In the genomic region with DNA sequence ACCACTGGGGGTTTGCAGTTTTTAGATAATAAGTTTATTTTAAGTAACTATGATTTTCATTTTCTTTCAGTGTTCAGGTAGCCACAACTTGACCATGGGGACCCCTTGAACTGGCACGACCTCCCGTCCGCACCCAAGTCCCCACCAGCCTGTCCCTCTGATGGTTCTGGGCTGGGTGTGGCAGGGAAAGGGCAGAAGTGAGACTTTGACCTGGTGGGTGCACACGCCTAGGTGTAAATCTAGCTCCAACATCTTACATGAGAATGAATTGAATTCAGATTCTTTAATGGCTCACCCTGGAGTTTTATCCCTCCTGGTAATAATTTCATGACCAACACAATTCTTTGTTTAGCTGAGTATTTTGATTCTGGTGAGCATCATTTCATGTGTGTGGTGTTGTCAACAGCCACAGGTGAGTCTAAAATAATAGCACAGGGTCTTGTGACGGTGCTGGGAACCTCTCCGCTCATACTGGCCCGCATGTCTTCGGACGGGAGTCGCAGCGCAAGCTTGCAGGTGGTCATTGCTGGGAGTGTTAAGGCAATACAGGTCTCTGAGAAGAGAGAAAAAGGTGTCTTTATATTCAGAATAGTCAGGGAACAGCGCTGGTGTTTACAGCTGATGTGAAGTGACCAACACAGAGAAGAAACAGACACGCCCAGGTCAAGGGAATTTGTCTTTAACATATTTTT, we compare ENCODE assay signal across 18 cellular contexts.
"Had no signal": no experiment of that assay in that cellular context is flagged by ENCODE, and none has a peak within 500 bp of the region (broad histone marks: within the 10 kb centered on the region; RNA-seq: fewer than 3 reads in every experiment).

No MANE protein-coding gene starts in this region.

- H3K4me3 ChIP-seq: dorsolateral prefrontal cortex, esophagus squamous epithelium, heart left ventricle, left lung, tibial nerve had no signal

- H3K9me3 ChIP-seq: esophagus squamous epithelium, heart left ventricle, left lung, SK-N-SH, tibial nerve had no signal

- H3K27ac ChIP-seq: brain microvascular endothelial cell, dorsolateral prefrontal cortex, esophagus squamous epithelium, left lung, parathyroid adenoma, tibial nerve had no signal

- H3K4me3 Mint-ChIP-seq: activated CD8-positive, alpha-beta T cell treated with anti-CD3 and anti-CD28 coated beads, Interleukin-2, amount 10 ng/mL, durations not matched to agents 7 days and 5 days; nephron; stimulated activated naive CD8-positive, alpha-beta T cell treated with anti-CD3 and anti-CD28 coated beads, Interleukin-15, amount 100 ng/mL, for 72 hours; T-helper 2 cell treated with Interferon-gamma antibody and Interleukin-4, amounts not matched to agents 5 μg/mL and 100 μg/mL, for 36 hours had no signal

- H3K4me1 ChIP-seq: parathyroid adenoma had no signal

- H3K36me3 ChIP-seq: brain microvascular endothelial cell, esophagus squamous epithelium, heart left ventricle, left lung, tibial nerve had no signal

- H3K27me3 ChIP-seq: brain microvascular endothelial cell, heart left ventricle, left lung, tibial nerve had no signal

- DNase-seq: activated CD4-positive, alpha-beta T cell treated with anti-CD3 and anti-CD28 coated beads for 1 hour; activated CD4-positive, alpha-beta T cell treated with anti-CD3 and anti-CD28 coated beads, Interleukin-2, amount 50 U/mL, for 1 hour; activated CD8-positive, alpha-beta T cell treated with anti-CD3 and anti-CD28 coated beads, Interleukin-2, amount 10 ng/mL, durations not matched to agents 7 days and 5 days; activated gamma-delta T cell treated with Interleukin-2 at 50 U/mL for 16 hours; brain microvascular endothelial cell; central memory CD4-positive, alpha-beta T cell; esophagus squamous epithelium; left lung; SK-N-SH; stimulated activated CD4-positive, alpha-beta T cell treated with anti-CD3 and anti-CD28 coated beads, Interleukin-1b, Interleukin-23, amount 100 ng/mL, for 48 hours; stimulated activated naive CD8-positive, alpha-beta T cell treated with anti-CD3 and anti-CD28 coated beads, Interleukin-15, amount 100 ng/mL, for 72 hours had no signal

- H3K27ac Mint-ChIP-seq: activated CD8-positive, alpha-beta T cell treated with anti-CD3 and anti-CD28 coated beads, Interleukin-2, amount 10 ng/mL, durations not matched to agents 7 days and 5 days; activated naive CD4-positive, alpha-beta T cell treated with anti-CD3 and anti-CD28 coated beads, Interleukin-2, amount 50 U/mL, for 72 hours; nephron; stimulated activated naive CD8-positive, alpha-beta T cell treated with anti-CD3 and anti-CD28 coated beads, Interleukin-15, amount 100 ng/mL, for 72 hours; T-helper 2 cell treated with Interferon-gamma antibody and Interleukin-4, amounts not matched to agents 5 μg/mL and 100 μg/mL, for 36 hours had no signal

- H3K4me1 Mint-ChIP-seq: stimulated activated naive CD8-positive, alpha-beta T cell treated with anti-CD3 and anti-CD28 coated beads, Interleukin-15, amount 100 ng/mL, for 72 hours had no signal

- H3K36me3 Mint-ChIP-seq: activated naive CD4-positive, alpha-beta T cell treated with anti-CD3 and anti-CD28 coated beads, Interleukin-2, amount 50 U/mL, for 72 hours had no signal

- ATAC-seq: activated CD8-positive, alpha-beta T cell treated with anti-CD3 and anti-CD28 coated beads, Interleukin-2, amount 10 ng/mL, durations not matched to agents 7 days and 5 days; activated naive CD4-positive, alpha-beta T cell treated with anti-CD3 and anti-CD28 coated beads, Interleukin-2, amount 50 U/mL, for 72 hours; heart left ventricle; left lung; stimulated activated naive CD8-positive, alpha-beta T cell treated with anti-CD3 and anti-CD28 coated beads, Interleukin-15, amount 100 ng/mL, for 72 hours had no signal
